In genomic region chr5:58871648-58872242, GRCh38 we compare ENCODE assay signal across 8 cellular contexts.
DNase-seq lines count a peak whose midpoint lies in the region; FAIRE-seq and TF ChIP-seq lines count a peak whose summit lies in the region.

No MANE protein-coding gene starts in this region.

- peaks cover 4% of the 10 kb centered on the region for H3K27me3 Mint-ChIP-seq in astrocyte (ENCODE audit: low read depth, unreplicated experiment)

- H3K27me3 ChIP-seq in astrocyte (ENCODE audit: insufficient read depth, low read length) = peaks cover 11% of the 10 kb centered on the region
- H3K27me3 ChIP-seq in kidney epithelial cell (ENCODE audit: control insufficient read depth, insufficient read depth, low read length) = no peaks in the 10 kb centered on the region

- no peak overlapping the region for H3K27ac ChIP-seq in astrocyte (ENCODE audit: low read depth, low read length)

- H3K4me2 ChIP-seq in astrocyte (ENCODE audit: low read length) = no peak overlapping the region

- DNase-seq in NCI-H2227 (lab: John Stamatoyannopoulos, UW; ENCODE audit: unreplicated experiment) = peak; percentile 51
- no peak for DNase-seq in NCI-H2227 treated with DMSO at 0.1 percent for 48 hours (lab: John Stamatoyannopoulos, UW)
- peak; percentile 10 for DNase-seq in GM19239 (ENCODE audit: insufficient read length, low spot score)
- DNase-seq in MV-4-11 (lab: John Stamatoyannopoulos, UW) = peak; percentile 4
- no peak for DNase-seq in astrocyte (ENCODE audit: low read depth)
- DNase-seq in kidney epithelial cell (ENCODE audit: low read depth) = no peak
- no peak for DNase-seq in DMS79 (lab: John Stamatoyannopoulos, UW)
- no peak for DNase-seq in cerebellar nuclear complex (lab: John Stamatoyannopoulos, UW)

- no peaks in the 10 kb centered on the region for H3K4me1 Mint-ChIP-seq in astrocyte (ENCODE audit: low read depth, unreplicated experiment)

- H3K4me1 ChIP-seq in astrocyte (ENCODE audit: insufficient read depth, low read length) = no peaks in the 10 kb centered on the region

- H3K4me3 ChIP-seq in astrocyte (ENCODE audit: insufficient read depth, low read depth, low read length) (no peak overlapping the region), kidney epithelial cell (ENCODE audit: low read depth, low read length) (no peak overlapping the region)

- TF ChIP-seq CTCF in astrocyte (IDR thresholded peaks at IDR 0.05; ENCODE audit: insufficient read depth, low read depth, low read length) (peak; percentile 66), kidney epithelial cell (IDR thresholded peaks at IDR 0.05; ENCODE audit: insufficient read depth, low read length, poor library complexity, severe bottlenecking) (peak; percentile 58)

- H3K36me3 Mint-ChIP-seq in astrocyte (ENCODE audit: low read depth, unreplicated experiment) = no peaks in the 10 kb centered on the region

- H3K27ac Mint-ChIP-seq in astrocyte (ENCODE audit: unreplicated experiment) = no peak overlapping the region

- H3K9ac ChIP-seq in astrocyte (ENCODE audit: low read length) = no peak overlapping the region

- H3K36me3 ChIP-seq in astrocyte (ENCODE audit: insufficient read depth, low read length) (no peaks in the 10 kb centered on the region), kidney epithelial cell (ENCODE audit: control insufficient read depth, insufficient read depth, low read length) (no peaks in the 10 kb centered on the region)

- no peak overlapping the region for H2AFZ ChIP-seq in astrocyte (ENCODE audit: low read depth, low read length)

- no peaks in the 10 kb centered on the region for H3K9me3 Mint-ChIP-seq in astrocyte (ENCODE audit: unreplicated experiment)

- no peak overlapping the region for H3K4me3 Mint-ChIP-seq in astrocyte (ENCODE audit: unreplicated experiment)

- FAIRE-seq in GM19239 (lab: Jason Lieb, UNC) (peak; percentile 68), astrocyte (lab: Jason Lieb, UNC) (no peak)

- no peaks in the 10 kb centered on the region for H3K9me3 ChIP-seq in astrocyte (ENCODE audit: insufficient read depth, low read depth, low read length)

- no peaks in the 10 kb centered on the region for H4K20me1 ChIP-seq in astrocyte (ENCODE audit: insufficient read depth, low read length)

- H3K79me2 ChIP-seq in astrocyte (ENCODE audit: insufficient read depth, low read length) = no peaks in the 10 kb centered on the region

Comparison
In these comparisons a context has a peak if more than half of its experiments do, and no peak if none do; other contexts are left out.
1. DNase-seq: peak in NCI-H2227 (single experiment), GM19239 (single experiment) and MV-4-11 (single experiment); none in NCI-H2227 treated with DMSO at 0.1 percent for 48 hours (single experiment), astrocyte (single experiment), kidney epithelial cell (single experiment), DMS79 (single experiment) and cerebellar nuclear complex (0 of 2).